10 cellular contexts compared by ENCODE assay signal in genomic region chr6:28794175-28795002, GRCh38.
DNase-seq lines count a peak whose midpoint lies in the region; ATAC-seq and TF ChIP-seq lines count a peak whose summit lies in the region.
"Had no signal": no experiment of that assay in that cellular context is flagged by ENCODE, and none has a peak within 500 bp of the region (broad histone marks: within the 10 kb centered on the region; RNA-seq: fewer than 3 reads in every experiment).

No MANE protein-coding gene starts in this region.

- H3K36me3 ChIP-seq in WERI-Rb-1 (no peaks in the 10 kb centered on the region), right atrium auricular region (no peaks in the 10 kb centered on the region)

- TF ChIP-seq CTCF in WERI-Rb-1 (IDR thresholded peaks at IDR 0.05; ENCODE audit: low read depth, low read length) = no peak
- TF ChIP-seq CTCF in right atrium auricular region (IDR thresholded peaks at IDR 0.05) = no peak

- H3K4me3 ChIP-seq in WERI-Rb-1 (ENCODE audit: low read depth, low read length) = peak overlapping the region; percentile 24
- H3K4me3 ChIP-seq in right atrium auricular region = no peak overlapping the region

- H3K27me3 ChIP-seq in WERI-Rb-1 (ENCODE audit: insufficient read depth, low read depth, severe bottlenecking) (peaks cover 86% of the 10 kb centered on the region), right atrium auricular region (peaks cover 0 to 8% of the 10 kb centered on the region in 2 donors)

- peaks cover 59 to 68% (median 61%) of the 10 kb centered on the region in 3 donors for H3K27me3 Mint-ChIP-seq in immature natural killer cell (ENCODE audit: low read depth in 3 of 3)

- no peak overlapping the region for H3K27ac ChIP-seq in WERI-Rb-1
- no peak overlapping the region for H3K27ac ChIP-seq in right atrium auricular region

- no peak overlapping the region for H3K27ac Mint-ChIP-seq in immature natural killer cell

- peaks cover 1 to 16% (median 2%) of the 10 kb centered on the region in 3 donors for H3K36me3 Mint-ChIP-seq in immature natural killer cell

- H3K9me3 Mint-ChIP-seq in immature natural killer cell = peaks cover 11 to 69% (median 14%) of the 10 kb centered on the region in 6 donors

- no peak for ATAC-seq in HG03571 (IDR thresholded peaks at IDR 0.05; ENCODE audit: unreplicated experiment)
- ATAC-seq: left ventricle myocardium superior had no signal

- H3K4me3 Mint-ChIP-seq in immature natural killer cell = peak overlapping the region in 1 of 5 donors; percentile 45

- peaks cover 0 to 6% of the 10 kb centered on the region in 2 donors for H3K4me1 ChIP-seq in right atrium auricular region

- peaks cover 17% of the 10 kb centered on the region for H3K9me3 ChIP-seq in WERI-Rb-1 (ENCODE audit: severe bottlenecking)
- peaks cover 0 to 9% of the 10 kb centered on the region in 2 donors for H3K9me3 ChIP-seq in right atrium auricular region

- H3K4me1 Mint-ChIP-seq in immature natural killer cell = peaks cover 6 to 12% of the 10 kb centered on the region in 2 donors

- DNase-seq in DMS 273 (lab: John Stamatoyannopoulos, UW; ENCODE audit: unreplicated experiment) (peak; percentile 83), LoVo (ENCODE audit: low spot score) (peak; percentile 68), WERI-Rb-1 (peak; percentile 64), islet precursor cell (peak; percentile 77), immature natural killer cell (no peak), AML-193 (lab: John Stamatoyannopoulos, UW) (no peak), right atrium auricular region (ENCODE audit: low spot score) (no peak)
- DNase-seq: left ventricle myocardium superior, substantia nigra had no signal

Comparison
In these comparisons a context has a peak if more than half of its experiments do, and no peak if none do; other contexts are left out.
1. DNase-seq: peak in DMS 273 (single experiment), LoVo (single experiment), WERI-Rb-1 (single experiment) and islet precursor cell (single experiment); none in immature natural killer cell (0 of 3), AML-193 (0 of 2) and right atrium auricular region (single experiment).